Comparison of ENCODE assay signal across 10 cellular contexts in genomic region chr9:114384836-114385411, GRCh38. TPM values are rescaled to one million over a fixed set of nuclear protein-coding genes. Genes with fewer than 3 reads are reported as not detected.
A peak's percentile ranks its signal among the peaks of the same experiment; 100 is the strongest.
DNase-seq lines count a peak whose midpoint lies in the region; ATAC-seq and TF ChIP-seq lines count a peak whose summit lies in the region.
"Had no signal": no experiment of that assay in that cellular context is flagged by ENCODE, and none has a peak within 500 bp of the region (broad histone marks: within the 10 kb centered on the region; RNA-seq: fewer than 3 reads in every experiment).

No MANE protein-coding gene starts in this region.

- intact Hi-C loops in CD4-positive, alpha-beta T cell (cut with DNase I, micrococcal nuclease), result loop anchor here (1.0 to 10.0 kb wide), 8 partner anchors 12 to 540 kb away; partner anchors contain the start of gene ATP6V1G1 (in 1 of the 2)

- CTCF ChIA-PET in CD4-positive, alpha-beta T cell (lab: Charles Lee), result interaction anchor here (0.7 to 6.7 kb wide), 11 partner anchors 10 to 297 kb away, joined by 3 to 56 read pairs (median 7); partner anchors contain the start of gene TEX48

- H3K27ac ChIP-seq in CD4-positive, alpha-beta T cell (ENCODE audit: low read depth, low read length), result peak overlapping the region; percentile 97
- peak overlapping the region; percentile 97 for H3K27ac ChIP-seq in Karpas-422 (ENCODE audit: low read length)
- peak overlapping the region; percentile 94 for H3K27ac ChIP-seq in caudate nucleus (ENCODE audit: low read depth, low read length)

- no peak for ATAC-seq in CD4-positive, alpha-beta T cell (ENCODE audit: poor library complexity)
- ATAC-seq in GM18498 (IDR thresholded peaks at IDR 0.05; ENCODE audit: unreplicated experiment) (no peak), GM21737 (IDR thresholded peaks at IDR 0.05; ENCODE audit: unreplicated experiment) (no peak)

- H3K9me3 Mint-ChIP-seq in CD4-positive, alpha-beta T cell, result no peaks in the 10 kb centered on the region
- no peaks in the 10 kb centered on the region for H3K9me3 Mint-ChIP-seq in osteocyte (ENCODE audit: unreplicated experiment)

- H3K4me3 ChIP-seq in Karpas-422 (ENCODE audit: low read length), result peak overlapping the region; percentile 85
- H3K4me3 ChIP-seq: mucosa of descending colon had no signal

- H4K20me1 ChIP-seq in Karpas-422 (ENCODE audit: insufficient read depth, low read depth, low read length), result no peaks in the 10 kb centered on the region

- H2AFZ ChIP-seq in Karpas-422 (ENCODE audit: low read length), result no peak overlapping the region

- H3K9ac ChIP-seq in Karpas-422 (ENCODE audit: low read length), result peak overlapping the region; percentile 90

- H3K36me3 ChIP-seq in Karpas-422 (ENCODE audit: insufficient read depth, low read length), result peaks cover 8% of the 10 kb centered on the region

- H3K9me2 ChIP-seq in Karpas-422 (replicated peaks; ENCODE audit: insufficient read depth, low read length), result no peaks in the 10 kb centered on the region

- H3K4me2 ChIP-seq in Karpas-422 (ENCODE audit: low read depth, low read length, poor library complexity, severe bottlenecking), result peak overlapping the region; percentile 92

- peak overlapping the region; percentile 98 for H3K27ac Mint-ChIP-seq in CD4-positive, alpha-beta T cell
- H3K27ac Mint-ChIP-seq in osteocyte (ENCODE audit: unreplicated experiment), result peak overlapping the region; percentile 95

- peaks cover 84% of the 10 kb centered on the region for H3K36me3 Mint-ChIP-seq in CD4-positive, alpha-beta T cell (ENCODE audit: low read depth)
- H3K36me3 Mint-ChIP-seq in osteocyte (ENCODE audit: unreplicated experiment), result peaks cover 4% of the 10 kb centered on the region

- DNase-seq in CD4-positive, alpha-beta T cell, result no peak
- DNase-seq in Karpas-422 (no peak), caudate nucleus (lab: John Stamatoyannopoulos, UW) (no peak), osteocyte (ENCODE audit: extremely low spot score, unreplicated experiment) (no peak), NCI-H226 (no peak), NK-92 (lab: John Stamatoyannopoulos, UW; ENCODE audit: unreplicated experiment) (no peak)

- POLR2A ChIA-PET in CD4-positive, alpha-beta T cell (lab: Charles Lee), result interaction anchor here (0.6 to 10.0 kb wide), 21 partner anchors 8 to 545 kb away, joined by 3 to 477 read pairs (median 5); partner anchors contain the start of genes ATP6V1G1 and TNFSF8

- peaks cover 88% of the 10 kb centered on the region for H3K4me1 ChIP-seq in Karpas-422 (ENCODE audit: low read length)

- H3K27me3 ChIP-seq in CD4-positive, alpha-beta T cell (ENCODE audit: control insufficient read depth, insufficient read depth, low read length), result no peaks in the 10 kb centered on the region
- no peaks in the 10 kb centered on the region for H3K27me3 ChIP-seq in Karpas-422 (ENCODE audit: low read length)

- peaks cover 78% of the 10 kb centered on the region for H3K4me1 Mint-ChIP-seq in CD4-positive, alpha-beta T cell (ENCODE audit: low read depth)
- peaks cover 73% of the 10 kb centered on the region for H3K4me1 Mint-ChIP-seq in osteocyte (ENCODE audit: unreplicated experiment)

- TF ChIP-seq CTCF in CD4-positive, alpha-beta T cell (IDR thresholded peaks at IDR 0.05), result no peak
- TF ChIP-seq CTCF in osteocyte (IDR thresholded peaks at IDR 0.05), result no peak

- H3K9me3 ChIP-seq in CD4-positive, alpha-beta T cell (ENCODE audit: control insufficient read depth, low read length), result no peaks in the 10 kb centered on the region
- H3K9me3 ChIP-seq in Karpas-422 (ENCODE audit: low read length), result no peaks in the 10 kb centered on the region
- H3K9me3 ChIP-seq: mucosa of descending colon had no signal

- peak overlapping the region; percentile 95 for H3K4me3 Mint-ChIP-seq in CD4-positive, alpha-beta T cell
- no peak overlapping the region for H3K4me3 Mint-ChIP-seq in osteocyte (ENCODE audit: unreplicated experiment)

- H3K79me2 ChIP-seq in Karpas-422 (ENCODE audit: low read length), result peaks cover 95% of the 10 kb centered on the region

- no peaks in the 10 kb centered on the region for H3K27me3 Mint-ChIP-seq in CD4-positive, alpha-beta T cell
- no peaks in the 10 kb centered on the region for H3K27me3 Mint-ChIP-seq in osteocyte (ENCODE audit: unreplicated experiment)

RNA-seq across cellular contexts. Expression of gene AKNA, which starts 2.9 kb away (rescaled TPM):
- total RNA-seq in CD4-positive, alpha-beta T cell, result 100 to 1,000 TPM; 247 to 258 TPM
- total RNA-seq in Karpas-422 (2014; rRNA removed; shearing (Covaris generic); ENCODE audit: low replicate concordance), result 77.9 and 122 TPM in 2 replicates
- 36.0 and 37.0 TPM in 2 replicates for total RNA-seq in osteocyte

RNA-seq across cellular contexts. Expression of gene ORM2, which starts 55.3 kb away (rescaled TPM):
- not detected for total RNA-seq in CD4-positive, alpha-beta T cell
- total RNA-seq in Karpas-422 (2014; rRNA removed; shearing (Covaris generic); ENCODE audit: low replicate concordance), result not detected in 2 replicates
- total RNA-seq in osteocyte, result not detected in 2 replicates
- total RNA-seq: Daoy had no signal
